8 cellular contexts compared by ENCODE assay signal in the genomic region with DNA sequence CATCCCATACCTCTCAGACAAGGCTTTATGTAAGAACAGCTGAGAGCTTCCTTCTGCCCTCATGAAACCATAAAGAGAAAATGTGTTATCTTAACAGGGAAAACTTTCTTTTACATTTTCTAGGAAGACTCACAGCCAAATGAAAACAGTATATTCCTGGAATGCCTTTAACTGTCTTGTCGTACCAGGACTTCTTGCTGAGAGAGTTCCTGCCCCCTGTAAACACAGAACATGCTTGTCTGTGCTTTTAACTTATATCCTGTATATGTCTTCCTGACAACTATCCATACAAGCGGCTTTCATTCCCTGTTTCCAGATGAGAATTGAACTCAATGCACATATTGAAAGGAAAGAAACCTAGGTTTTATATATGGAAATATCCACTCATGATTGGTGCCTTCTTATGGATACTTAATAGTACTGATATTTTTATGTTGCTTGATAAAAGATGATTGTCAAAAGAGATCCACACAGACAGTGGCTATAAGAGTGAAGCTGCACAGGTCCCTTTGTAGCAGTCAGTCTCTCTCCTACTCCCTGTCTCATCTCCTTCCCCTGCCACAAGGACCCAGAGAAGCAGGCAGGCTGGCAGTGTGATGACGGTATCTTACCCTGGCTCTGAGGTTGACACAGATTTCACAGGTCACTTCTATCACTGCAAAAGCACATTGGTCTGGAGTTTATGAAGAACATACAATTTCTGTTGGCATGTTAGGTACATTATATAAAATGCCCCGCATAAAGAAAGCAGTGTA.
A peak's percentile ranks its signal among the peaks of the same experiment; 100 is the strongest.
DNase-seq lines count a peak whose midpoint lies in the region; ATAC-seq, FAIRE-seq and TF ChIP-seq lines count a peak whose summit lies in the region.

No MANE protein-coding gene starts in this region.

- no peak overlapping the region for H3K18ac ChIP-seq in H1 (ENCODE audit: extremely low read depth, low read length)

- no peak overlapping the region for H3K23ac ChIP-seq in H1 (ENCODE audit: insufficient read length)

- no peaks in the 10 kb centered on the region for H3K79me1 ChIP-seq in H1 (ENCODE audit: low read depth, low read length)

- no peaks in the 10 kb centered on the region for H3K23me2 ChIP-seq in H1 (ENCODE audit: low read depth, low read length)

- no peaks in the 10 kb centered on the region for H3K27me3 ChIP-seq in BLaER1 treated with 17β-estradiol and CSF1 and Interleukin-3, amounts not matched to agents 10 nM and 100 nM
- no peaks in the 10 kb centered on the region for H3K27me3 ChIP-seq in H1 (replicated peaks in 1 of 4; ENCODE audit: control insufficient read depth in 3 of 4, extremely low read depth in 1 of 4, insufficient read depth in 3 of 4, low read length in 3 of 4)

- H4K5ac ChIP-seq in H1 (ENCODE audit: insufficient read length, low read depth, low read length): no peak overlapping the region

- no peak overlapping the region for H2BK20ac ChIP-seq in H1 (ENCODE audit: low read length)

- ATAC-seq in GM21360 (IDR thresholded peaks at IDR 0.05; ENCODE audit: unreplicated experiment) (peak; percentile 40), HG03571 (IDR thresholded peaks at IDR 0.05; ENCODE audit: unreplicated experiment) (peak; percentile 37)

- H3K36me3 Mint-ChIP-seq in activated CD4-positive, alpha-beta T cell treated with anti-CD3 and anti-CD28 coated beads, Interleukin-2, amount 10 ng/mL, durations not matched to agents 7 days and 5 days (ENCODE audit: low read depth): peaks cover 21% of the 10 kb centered on the region

- no peak overlapping the region for H2AK5ac ChIP-seq in H1 (ENCODE audit: low read depth, low read length)

- H3K36me3 ChIP-seq in BLaER1 treated with 17β-estradiol and CSF1 and Interleukin-3, amounts not matched to agents 10 nM and 100 nM: no peaks in the 10 kb centered on the region
- no peaks in the 10 kb centered on the region for H3K36me3 ChIP-seq in H1 (ENCODE audit: control insufficient read depth in 2 of 4, insufficient read depth in 4 of 4, low read length in 3 of 4)

- no peaks in the 10 kb centered on the region for H3K27me3 Mint-ChIP-seq in activated CD4-positive, alpha-beta T cell treated with anti-CD3 and anti-CD28 coated beads, Interleukin-2, amount 10 ng/mL, durations not matched to agents 7 days and 5 days

- POLR2A ChIA-PET in activated CD4-positive, alpha-beta T cell treated with anti-CD3 and anti-CD28 coated beads, Interleukin-2, amount 10 ng/mL, durations not matched to agents 7 days and 5 days (lab: Charles Lee): no interaction called here
- POLR2A ChIA-PET in H1 (lab: Charles Lee; ENCODE audit: partially characterized antibody): no interaction called here

- TF ChIP-seq RAD21 in H1 (IDR thresholded peaks at IDR 0.05 in 1 of 2, conservative IDR thresholded peaks at IDR 0.05 in 1 of 2; ENCODE audit: low read depth in 2 of 2, low read length in 2 of 2): no peak

- peak; percentile 46 for DNase-seq in activated CD4-positive, alpha-beta T cell treated with anti-CD3 and anti-CD28 coated beads, Interleukin-2, amount 10 ng/mL, durations not matched to agents 7 days and 5 days
- DNase-seq in H1 (ENCODE audit: low read depth in 1 of 2, low spot score in 2 of 2): no peak
- DNase-seq in stimulated activated CD8-positive, alpha-beta memory T cell treated with anti-CD3 and anti-CD28 coated beads, Interleukin-12 subunit alpha, Interleukin-12 subunit beta, amount 100 ng/mL, for 4 hours (ENCODE audit: low read depth): peak; percentile 17
- DNase-seq in NCI-H748 treated with DMSO at 0.1 percent for 48 hours (lab: John Stamatoyannopoulos, UW): no peak
- DNase-seq in cerebellum (ENCODE audit: low spot score): no peak

- no peaks in the 10 kb centered on the region for H3K79me2 ChIP-seq in H1 (ENCODE audit: control insufficient read depth in 1 of 2, insufficient read depth in 2 of 2, low read length in 2 of 2)

- peak overlapping the region; percentile 63 to 81 (median 71); a peak in 21 of 22 replicates for H3K9ac ChIP-seq in BLaER1 treated with 17β-estradiol and CSF1 and Interleukin-3, amounts not matched to agents 10 nM and 100 nM
- no peak overlapping the region for H3K9ac ChIP-seq in H1 (replicated peaks in 1 of 4; ENCODE audit: extremely low read depth in 1 of 4, low read depth in 3 of 4, low read length in 3 of 4)

- H3K4me1 Mint-ChIP-seq in activated CD4-positive, alpha-beta T cell treated with anti-CD3 and anti-CD28 coated beads, Interleukin-2, amount 10 ng/mL, durations not matched to agents 7 days and 5 days: peaks cover 38% of the 10 kb centered on the region

- peaks cover 29% of the 10 kb centered on the region for H3K9me3 Mint-ChIP-seq in activated CD4-positive, alpha-beta T cell treated with anti-CD3 and anti-CD28 coated beads, Interleukin-2, amount 10 ng/mL, durations not matched to agents 7 days and 5 days

- no peak for TF ChIP-seq EP300 in H1 (IDR thresholded peaks at IDR 0.05; ENCODE audit: borderline replicate concordance in 1 of 2, low read depth in 2 of 2, low read length in 2 of 2)

- H3K4me1 ChIP-seq in BLaER1 treated with 17β-estradiol and CSF1 and Interleukin-3, amounts not matched to agents 10 nM and 100 nM: peaks cover 20 to 36% (median 30%) of the 10 kb centered on the region in 10 experiments
- H3K4me1 ChIP-seq in H1 (replicated peaks in 1 of 4; ENCODE audit: control insufficient read depth in 3 of 4, insufficient read depth in 4 of 4, low read length in 3 of 4): no peaks in the 10 kb centered on the region

- 86% methylated on average over 4 of the region's 4 CpGs; no CpG with 5 or more reads in 1 of the 2 experiments for WGBS in H1 (ENCODE audit: extremely low coverage in 1 of 2, insufficient coverage in 1 of 2, insufficient read length in 1 of 2, insufficient replicate concordance in 2 of 2, low coverage in 1 of 2, low lambda C conversion rate in 2 of 2, missing lambda C conversion rate in 1 of 2), 2 experiments

- no peak for TF ChIP-seq POLR2A in H1 (IDR thresholded peaks at IDR 0.05; ENCODE audit: control extremely low read depth in 1 of 2, low read depth in 2 of 2, low read length in 2 of 2)

- H4K8ac ChIP-seq in H1 (ENCODE audit: extremely low read depth, insufficient read depth, low read length): no peak overlapping the region

- peak overlapping the region; percentile 78 to 94 (median 90) for H3K27ac ChIP-seq in BLaER1 treated with 17β-estradiol and CSF1 and Interleukin-3, amounts not matched to agents 10 nM and 100 nM
- H3K27ac ChIP-seq in H1 (ENCODE audit: low read depth, low read length): no peak overlapping the region

- H4K20me1 ChIP-seq in BLaER1 treated with 17β-estradiol and CSF1 and Interleukin-3, amounts not matched to agents 10 nM and 100 nM: no peaks in the 10 kb centered on the region
- H4K20me1 ChIP-seq in H1 (replicated peaks in 1 of 2; ENCODE audit: control insufficient read depth in 1 of 2, insufficient read depth in 2 of 2, low read length in 2 of 2): no peaks in the 10 kb centered on the region

- H3K9me3 ChIP-seq in BLaER1 treated with 17β-estradiol and CSF1 and Interleukin-3, amounts not matched to agents 10 nM and 100 nM (replicated peaks in 1 of 11): peaks cover 0 to 12% (median 5%) of the 10 kb centered on the region in 11 experiments; a peak in 5 of 22 replicates
- no peaks in the 10 kb centered on the region for H3K9me3 ChIP-seq in H1 (ENCODE audit: insufficient read depth in 2 of 2, low read depth in 1 of 2, low read length in 1 of 2)

- H2BK12ac ChIP-seq in H1 (ENCODE audit: low read depth, low read length): no peak overlapping the region

- no peak overlapping the region for H3K56ac ChIP-seq in H1 (replicated peaks; ENCODE audit: insufficient read length, low read depth, low read length)

- no peak overlapping the region for H4K91ac ChIP-seq in H1 (replicated peaks; ENCODE audit: insufficient read length, low read length)

- peak overlapping the region; percentile 65 for H3K4me3 Mint-ChIP-seq in activated CD4-positive, alpha-beta T cell treated with anti-CD3 and anti-CD28 coated beads, Interleukin-2, amount 10 ng/mL, durations not matched to agents 7 days and 5 days

- H2BK15ac ChIP-seq in H1 (ENCODE audit: low read length): no peak overlapping the region

- H2BK5ac ChIP-seq in H1 (ENCODE audit: low read depth, low read length): no peak overlapping the region

- no peak overlapping the region for H3K14ac ChIP-seq in H1 (ENCODE audit: insufficient read length)

- no peak for FAIRE-seq in H1 (lab: Jason Lieb, UNC)

- CTCF ChIA-PET in activated CD4-positive, alpha-beta T cell treated with anti-CD3 and anti-CD28 coated beads, Interleukin-2, amount 10 ng/mL, durations not matched to agents 7 days and 5 days (lab: Charles Lee): no interaction called here
- CTCF ChIA-PET in H1 (lab: Charles Lee; ENCODE audit: partially characterized antibody): no interaction called here

- 0 out of 2 replicates have a peak overlapping the region, but pooled peaks have one; percentile 27 for H2AFZ ChIP-seq in H1 (ENCODE audit: low read length)

- peak overlapping the region; percentile 63 to 87 (median 79) for H3K4me2 ChIP-seq in BLaER1 treated with 17β-estradiol and CSF1 and Interleukin-3, amounts not matched to agents 10 nM and 100 nM
- H3K4me2 ChIP-seq in H1 (ENCODE audit: insufficient read depth in 1 of 2, low read depth in 2 of 2, low read length in 2 of 2): no peak overlapping the region

- no peak overlapping the region for H3K4ac ChIP-seq in H1 (replicated peaks; ENCODE audit: insufficient read length, low read depth, low read length)

- no peak for TF ChIP-seq CTCF in H1 (IDR thresholded peaks at IDR 0.05; ENCODE audit: control extremely low read depth in 1 of 3, insufficient read depth in 1 of 3, low read depth in 1 of 3, low read length in 3 of 3)

- H3K4me3 ChIP-seq in BLaER1 treated with 17β-estradiol and CSF1 and Interleukin-3, amounts not matched to agents 10 nM and 100 nM: peak overlapping the region in 9 of 10 experiments; percentile 9 to 41 (median 30); a peak in 10 of 20 replicates
- H3K4me3 ChIP-seq in H1 (ENCODE audit: extremely low read depth in 1 of 4, insufficient read depth in 2 of 4, low read depth in 3 of 4, low read length in 4 of 4): no peak overlapping the region

- no peak overlapping the region for H2BK120ac ChIP-seq in H1 (replicated peaks; ENCODE audit: low read depth, low read length)

- peak overlapping the region; percentile 97 for H3K27ac Mint-ChIP-seq in activated CD4-positive, alpha-beta T cell treated with anti-CD3 and anti-CD28 coated beads, Interleukin-2, amount 10 ng/mL, durations not matched to agents 7 days and 5 days

TF ChIP-seq in H1, 55 proteins besides CTCF, POLR2A, EP300 and RAD21 (continues in another document):
- TF ChIP-seq NRF1 (IDR thresholded peaks at IDR 0.05; ENCODE audit: low read depth, low read length): no peak
- no peak for TF ChIP-seq SUZ12 (IDR thresholded peaks at IDR 0.05; ENCODE audit: low read length)
- no peak for TF ChIP-seq POU5F1 (IDR thresholded peaks at IDR 0.05; ENCODE audit: low read depth, low read length)
- no peak for TF ChIP-seq SIN3A (conservative IDR thresholded peaks at IDR 0.05 in 1 of 2, IDR thresholded peaks at IDR 0.05 in 1 of 2; ENCODE audit: low read depth in 1 of 2, low read length in 2 of 2)
- no peak for TF ChIP-seq YY1 (IDR thresholded peaks at IDR 0.05; ENCODE audit: low read depth, low read length)
- TF ChIP-seq CHD2 (IDR thresholded peaks at IDR 0.05; ENCODE audit: low read length): no peak

Comparison
In these comparisons a context has a peak if more than half of its experiments do, and no peak if none do; other contexts are left out.
1. H3K4me2 ChIP-seq: peak in BLaER1 treated with 17β-estradiol and CSF1 and Interleukin-3, amounts not matched to agents 10 nM and 100 nM (11 of 11); none in H1 (0 of 2).
2. H3K4me3 ChIP-seq: peak in BLaER1 treated with 17β-estradiol and CSF1 and Interleukin-3, amounts not matched to agents 10 nM and 100 nM (9 of 10); none in H1 (0 of 4).
3. H3K9ac ChIP-seq: peak in BLaER1 treated with 17β-estradiol and CSF1 and Interleukin-3, amounts not matched to agents 10 nM and 100 nM (11 of 11); none in H1 (0 of 4).
4. DNase-seq: peak in activated CD4-positive, alpha-beta T cell treated with anti-CD3 and anti-CD28 coated beads, Interleukin-2, amount 10 ng/mL, durations not matched to agents 7 days and 5 days (single experiment) and stimulated activated CD8-positive, alpha-beta memory T cell treated with anti-CD3 and anti-CD28 coated beads, Interleukin-12 subunit alpha, Interleukin-12 subunit beta, amount 100 ng/mL, for 4 hours (single experiment); none in H1 (0 of 2), NCI-H748 treated with DMSO at 0.1 percent for 48 hours (single experiment) and cerebellum (single experiment).